ENCODE assay signal across 15 cellular contexts in the genomic region with DNA sequence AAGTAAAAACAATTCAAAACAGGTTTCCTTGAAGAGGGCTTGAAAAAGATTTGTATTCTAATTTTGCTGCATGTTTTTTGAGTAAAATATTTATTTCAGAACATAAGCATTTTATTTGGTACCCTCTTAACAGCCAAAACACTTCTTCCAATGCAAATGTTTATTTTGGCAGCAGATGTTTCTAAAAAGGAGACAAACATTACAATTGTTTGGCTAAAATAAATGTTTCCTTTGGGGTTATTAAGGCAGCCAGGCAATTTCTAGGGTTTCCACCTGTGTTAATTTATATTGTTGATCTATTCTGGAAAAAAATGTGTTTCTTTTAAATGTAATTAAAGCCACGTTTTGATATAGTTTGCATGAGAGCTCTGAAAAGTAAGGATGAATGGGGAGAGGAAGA.
"Had no signal": no experiment of that assay in that cellular context is flagged by ENCODE, and none has a peak within 500 bp of the region (broad histone marks: within the 10 kb centered on the region; RNA-seq: fewer than 3 reads in every experiment).

No MANE protein-coding gene starts in this region.

- H3K27ac ChIP-seq: body of pancreas had no signal

- H3K9me3 ChIP-seq: body of pancreas had no signal

- H3K9me3 Mint-ChIP-seq: activated CD4-positive, alpha-beta T cell treated with anti-CD3 and anti-CD28 coated beads, Interleukin-2, amount 10 ng/mL, durations not matched to agents 7 days and 5 days; activated naive CD4-positive, alpha-beta T cell treated with anti-CD3 and anti-CD28 coated beads, Interleukin-2, amount 50 U/mL, for 72 hours; endodermal cell; memory B cell; nephron progenitor cell; stimulated activated naive CD8-positive, alpha-beta T cell treated with anti-CD3 and anti-CD28 coated beads, Interleukin-15, Interleukin-2, amounts not matched to agents 100 ng/mL and 50 ng/mL, for 24 hours had no signal

- H3K4me3 ChIP-seq: body of pancreas had no signal

- H3K4me3 Mint-ChIP-seq: activated CD4-positive, alpha-beta T cell treated with anti-CD3 and anti-CD28 coated beads, Interleukin-2, amount 10 ng/mL, durations not matched to agents 7 days and 5 days; endodermal cell; memory B cell; nephron progenitor cell; stimulated activated naive CD8-positive, alpha-beta T cell treated with anti-CD3 and anti-CD28 coated beads, Interleukin-15, Interleukin-2, amounts not matched to agents 100 ng/mL and 50 ng/mL, for 24 hours had no signal

- H3K27ac Mint-ChIP-seq: activated CD4-positive, alpha-beta T cell treated with anti-CD3 and anti-CD28 coated beads, Interleukin-2, amount 10 ng/mL, durations not matched to agents 7 days and 5 days; activated naive CD4-positive, alpha-beta T cell treated with anti-CD3 and anti-CD28 coated beads, Interleukin-2, amount 50 U/mL, for 72 hours; endodermal cell; nephron progenitor cell; stimulated activated naive CD8-positive, alpha-beta T cell treated with anti-CD3 and anti-CD28 coated beads, Interleukin-15, Interleukin-2, amounts not matched to agents 100 ng/mL and 50 ng/mL, for 24 hours had no signal

- H3K27me3 Mint-ChIP-seq: activated CD4-positive, alpha-beta T cell treated with anti-CD3 and anti-CD28 coated beads, Interleukin-2, amount 10 ng/mL, durations not matched to agents 7 days and 5 days; memory B cell; stimulated activated naive CD8-positive, alpha-beta T cell treated with anti-CD3 and anti-CD28 coated beads, Interleukin-15, Interleukin-2, amounts not matched to agents 100 ng/mL and 50 ng/mL, for 24 hours had no signal

- H3K27me3 ChIP-seq: body of pancreas had no signal

- DNase-seq: activated CD4-positive, alpha-beta T cell treated with anti-CD3 and anti-CD28 coated beads, Interleukin-2, amount 10 ng/mL, durations not matched to agents 7 days and 5 days; activated CD4-positive, CD25-positive, alpha-beta regulatory T cell; activated effector memory CD4-positive, alpha-beta T cell treated with anti-CD3 and anti-CD28 coated beads, Interleukin-2, amount 50 U/mL, for 16 hours; amniotic stem cell; body of pancreas; dermis blood vessel endothelial cell; endodermal cell; head of caudate nucleus; nephron progenitor cell; stimulated activated CD4-positive, alpha-beta T cell treated with anti-CD3 and anti-CD28 coated beads, Interleukin-2, amount 100 ng/mL, for 48 hours; stimulated activated CD8-positive, alpha-beta memory T cell treated with anti-CD3 and anti-CD28 coated beads, Interleukin-4, amount 100 ng/mL, for 48 hours; T-helper 2 cell had no signal
